9 cellular contexts compared by ENCODE assay signal in the genomic region with DNA sequence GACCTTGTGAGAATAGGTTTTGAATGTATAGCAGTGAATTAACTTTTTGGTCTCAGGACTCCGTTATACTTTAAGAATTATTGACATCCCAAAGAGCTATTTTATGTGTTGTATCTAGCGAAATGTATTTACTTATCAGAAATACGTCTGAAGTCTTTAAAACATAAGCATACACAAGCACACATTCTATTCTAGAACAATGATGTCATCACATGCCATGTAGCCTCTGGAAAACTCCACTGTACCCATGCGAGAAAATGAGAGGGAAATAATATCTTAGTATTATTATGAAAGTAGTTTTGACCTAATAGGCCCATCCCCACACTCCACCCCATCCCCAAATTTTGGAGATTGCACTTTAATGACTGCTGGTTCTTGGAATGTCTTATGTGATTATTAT. TPM values are rescaled to one million over a fixed set of nuclear protein-coding genes. Genes with fewer than 3 reads are reported as not detected.
DNase-seq lines count a peak whose midpoint lies in the region; ATAC-seq and TF ChIP-seq lines count a peak whose summit lies in the region.
"Had no signal": no experiment of that assay in that cellular context is flagged by ENCODE, and none has a peak within 500 bp of the region (broad histone marks: within the 10 kb centered on the region; RNA-seq: fewer than 3 reads in every experiment).

No MANE protein-coding gene starts in this region.

- H3K27me3 Mint-ChIP-seq in activated B cell treated with CpG ODN at 0.5 μM for 24 hours, result no peaks in the 10 kb centered on the region

- no peaks in the 10 kb centered on the region for H4K20me1 ChIP-seq in HCT116 (ENCODE audit: insufficient read depth)

- no peak for TF ChIP-seq CTCF in HCT116 (IDR thresholded peaks at IDR 0.05 in 2 of 3, conservative IDR thresholded peaks at IDR 0.05 in 1 of 3; ENCODE audit: borderline replicate concordance in 1 of 3, insufficient read depth in 1 of 3, low read depth in 2 of 3, low read length in 2 of 3)
- no peak for TF ChIP-seq CTCF in activated B cell treated with CpG ODN at 0.5 μM for 24 hours (IDR thresholded peaks at IDR 0.05)
- no peak for TF ChIP-seq CTCF in gastroesophageal sphincter (IDR thresholded peaks at IDR 0.05)

- peak overlapping the region; percentile 96 to 97 for H3K4me3 ChIP-seq in HCT116 (replicated peaks in 1 of 2; ENCODE audit: low read depth in 1 of 2, low read length in 2 of 2)
- H3K4me3 ChIP-seq in gastroesophageal sphincter, result peak overlapping the region; percentile 75 to 80
- peak overlapping the region; percentile 85 for H3K4me3 ChIP-seq in skeletal muscle satellite cell (ENCODE audit: low read length)

- no peaks in the 10 kb centered on the region for H3K9me3 Mint-ChIP-seq in activated B cell treated with CpG ODN at 0.5 μM for 24 hours

- intact Hi-C loops in HCT116 (cut with micrococcal nuclease) (no loop called here), activated B cell treated with CpG ODN at 0.5 μM for 24 hours (cut with micrococcal nuclease) (loop anchor here (10.0 kb wide), 2 partner anchors 403 to 1243 kb away; partner anchors contain the start of gene MNS1)

- peak overlapping the region; percentile 97; the same call in 1 of the 2 replicates for H3K9ac ChIP-seq in HCT116 (ENCODE audit: low read length)
- peak overlapping the region; percentile 94 for H3K9ac ChIP-seq in skeletal muscle satellite cell (ENCODE audit: low read depth, low read length)

- no peaks in the 10 kb centered on the region; the same call in 1 of the 2 replicates for H3K9me2 ChIP-seq in HCT116 (ENCODE audit: insufficient read depth)

- H3K4me1 Mint-ChIP-seq in activated B cell treated with CpG ODN at 0.5 μM for 24 hours, result peaks cover 36% of the 10 kb centered on the region

- no peak for TF ChIP-seq EP300 in gastroesophageal sphincter (IDR thresholded peaks at IDR 0.05)

- POLR2A ChIA-PET in HCT116 (lab: Charles Lee) (interaction anchor here (0.6 kb wide), 1 partner anchor 16 kb away, joined by 3 read pairs; no protein-coding TSS in a partner anchor), activated B cell treated with CpG ODN at 0.5 μM for 24 hours (lab: Charles Lee) (interaction anchor here (2.3 kb wide), 1 partner anchor 143 kb away, joined by 12 read pairs; no protein-coding TSS in a partner anchor)

- peaks cover 59% of the 10 kb centered on the region for H3K79me2 ChIP-seq in HCT116 (ENCODE audit: insufficient read depth, low read length)

- peaks cover 46% of the 10 kb centered on the region for H3K36me3 Mint-ChIP-seq in activated B cell treated with CpG ODN at 0.5 μM for 24 hours (ENCODE audit: low read depth)

- no peak for TF ChIP-seq RAD21 in HCT116 (IDR thresholded peaks at IDR 0.05; ENCODE audit: low read depth)

- no peaks in the 10 kb centered on the region for H3K9me3 ChIP-seq in HCT116 (ENCODE audit: control insufficient read depth in 1 of 2, insufficient read depth in 1 of 2, low read depth in 1 of 2, low read length in 2 of 2)
- no peaks in the 10 kb centered on the region for H3K9me3 ChIP-seq in gastroesophageal sphincter
- H3K9me3 ChIP-seq in skeletal muscle satellite cell (replicated peaks; ENCODE audit: low read length), result no peaks in the 10 kb centered on the region

- H3K27me3 ChIP-seq in HCT116 (ENCODE audit: insufficient read depth, low read length) (no peaks in the 10 kb centered on the region), gastroesophageal sphincter (no peaks in the 10 kb centered on the region), skeletal muscle satellite cell (ENCODE audit: control insufficient read depth, insufficient read depth, low read length) (no peaks in the 10 kb centered on the region)

- CTCF ChIA-PET in HCT116 (lab: Charles Lee) (no interaction called here), activated B cell treated with CpG ODN at 0.5 μM for 24 hours (lab: Charles Lee) (interaction anchor here (0.7 to 2.4 kb wide), 3 partner anchors 16 to 149 kb away, joined by 3 to 7 read pairs (median 5); no protein-coding TSS in a partner anchor)

- H3K27ac ChIP-seq in HCT116 (ENCODE audit: low read depth, low read length) (no peak overlapping the region), gastroesophageal sphincter (peak overlapping the region in 3 of 4 donors; percentile 84 to 97 (median 94))

- RAD21 ChIA-PET in HCT116 (lab: Charles Lee; ENCODE audit: low non-redundant PET in 1 of 2, low total read pairs in 2 of 2, uncharacterized antibody in 2 of 2, unreplicated experiment in 2 of 2), result no interaction called here

- ATAC-seq in HCT116 (no peak), activated B cell treated with CpG ODN at 0.5 μM for 24 hours (ENCODE audit: low read depth) (no peak), gastroesophageal sphincter (no peak), GM21526 (IDR thresholded peaks at IDR 0.05; ENCODE audit: low FRiP score, unreplicated experiment) (no peak)

- H3K36me3 ChIP-seq in HCT116 (ENCODE audit: control insufficient read depth in 1 of 2, insufficient read depth in 2 of 2, low read length in 2 of 2) (peaks cover 25 to 42% of the 10 kb centered on the region in 2 experiments; a peak in 3 of 4 replicates), gastroesophageal sphincter (peaks cover 8 to 41% of the 10 kb centered on the region in 2 donors), skeletal muscle satellite cell (ENCODE audit: insufficient read depth, low read length) (peaks cover 39% of the 10 kb centered on the region)

- peak overlapping the region; percentile 88 for H3K27ac Mint-ChIP-seq in activated B cell treated with CpG ODN at 0.5 μM for 24 hours

- H3K4me1 ChIP-seq in HCT116 (ENCODE audit: control insufficient read depth in 1 of 2, insufficient read depth in 2 of 2, low read length in 2 of 2) (peaks cover 5 to 16% of the 10 kb centered on the region in 2 experiments; a peak in 3 of 4 replicates), gastroesophageal sphincter (peaks cover 0 to 48% (median 14%) of the 10 kb centered on the region in 3 donors), skeletal muscle satellite cell (ENCODE audit: control insufficient read depth, insufficient read depth, low read length) (peaks cover 18% of the 10 kb centered on the region)

- BruUV-seq in HCT116 (replicated peaks; lab: Mats Ljungman, UMichigan), result no TSS peak

- H3K4me3 Mint-ChIP-seq in activated B cell treated with CpG ODN at 0.5 μM for 24 hours, result peak overlapping the region; percentile 87

- 36 to 50% methylated on average over 4 of the region's 4 CpGs for WGBS in gastroesophageal sphincter (ENCODE audit: low coverage in 1 of 2), 2 donors

- TF ChIP-seq POLR2A in HCT116 (IDR thresholded peaks at IDR 0.05; ENCODE audit: borderline replicate concordance, extremely low read depth, insufficient read depth, insufficient read length), result no peak
- TF ChIP-seq POLR2A in gastroesophageal sphincter (IDR thresholded peaks at IDR 0.05), result no peak

- H3K4me2 ChIP-seq in HCT116 (ENCODE audit: low read length), result peak overlapping the region; percentile 80
- peak overlapping the region; percentile 80 for H3K4me2 ChIP-seq in skeletal muscle satellite cell (ENCODE audit: low read length)

- H2AFZ ChIP-seq in HCT116 (ENCODE audit: low read depth, low read length, poor library complexity, severe bottlenecking), result no peak overlapping the region

- no peak for DNase-seq in HCT116 (ENCODE audit: low read depth, low spot score)
- DNase-seq in activated B cell treated with CpG ODN at 0.5 μM for 24 hours, result no peak
- no peak for DNase-seq in H4 (ENCODE audit: low spot score)
- no peak for DNase-seq in SHP77 treated with DMSO at 0.1 percent for 48 hours (lab: John Stamatoyannopoulos, UW)
- DNase-seq in amniotic stem cell (lab: John Stamatoyannopoulos, UW), result no peak
- DNase-seq: NCI-H226 had no signal

TF ChIP-seq in HCT116, 20 proteins besides CTCF, POLR2A, EP300 and RAD21:
- TF ChIP-seq CEBPB (IDR thresholded peaks at IDR 0.05; ENCODE audit: low read depth), result no peak
- TF ChIP-seq TCF7L2 (IDR thresholded peaks at IDR 0.05; ENCODE audit: borderline replicate concordance, extremely low read depth, insufficient read depth, insufficient read length), result no peak
- TF ChIP-seq ZNF274 (IDR thresholded peaks at IDR 0.05; ENCODE audit: low read depth, low read length), result no peak
- TF ChIP-seq POLR2AphosphoS5 (IDR thresholded peaks at IDR 0.05; ENCODE audit: low read depth, low read length), result no peak
- TF ChIP-seq FOSL1 (IDR thresholded peaks at IDR 0.05; ENCODE audit: low read depth), result no peak
- no peak for TF ChIP-seq CBX3 (IDR thresholded peaks at IDR 0.05; ENCODE audit: low read depth)
- TF ChIP-seq SRF (IDR thresholded peaks at IDR 0.05; ENCODE audit: low read depth), result no peak
- no peak for TF ChIP-seq MAX (IDR thresholded peaks at IDR 0.05)
- no peak for TF ChIP-seq EZH2 (IDR thresholded peaks at IDR 0.05)
- no peak for TF ChIP-seq SIN3A (IDR thresholded peaks at IDR 0.05; ENCODE audit: low read depth)
- TF ChIP-seq EZH2phosphoT487 (IDR thresholded peaks at IDR 0.05; ENCODE audit: borderline replicate concordance), result no peak
- TF ChIP-seq EGR1 (IDR thresholded peaks at IDR 0.05; ENCODE audit: low read depth), result no peak
- TF ChIP-seq SP1 (IDR thresholded peaks at IDR 0.05; ENCODE audit: low read depth), result no peak
- TF ChIP-seq, protein P1, sequence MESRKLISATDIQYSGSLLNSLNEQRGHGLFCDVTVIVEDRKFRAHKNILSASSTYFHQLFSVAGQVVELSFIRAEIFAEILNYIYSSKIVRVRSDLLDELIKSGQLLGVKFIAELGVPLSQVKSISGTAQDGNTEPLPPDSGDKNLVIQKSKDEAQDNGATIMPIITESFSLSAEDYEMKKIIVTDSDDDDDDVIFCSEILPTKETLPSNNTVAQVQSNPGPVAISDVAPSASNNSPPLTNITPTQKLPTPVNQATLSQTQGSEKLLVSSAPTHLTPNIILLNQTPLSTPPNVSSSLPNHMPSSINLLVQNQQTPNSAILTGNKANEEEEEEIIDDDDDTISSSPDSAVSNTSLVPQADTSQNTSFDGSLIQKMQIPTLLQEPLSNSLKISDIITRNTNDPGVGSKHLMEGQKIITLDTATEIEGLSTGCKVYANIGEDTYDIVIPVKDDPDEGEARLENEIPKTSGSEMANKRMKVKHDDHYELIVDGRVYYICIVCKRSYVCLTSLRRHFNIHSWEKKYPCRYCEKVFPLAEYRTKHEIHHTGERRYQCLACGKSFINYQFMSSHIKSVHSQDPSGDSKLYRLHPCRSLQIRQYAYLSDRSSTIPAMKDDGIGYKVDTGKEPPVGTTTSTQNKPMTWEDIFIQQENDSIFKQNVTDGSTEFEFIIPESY (IDR thresholded peaks at IDR 0.05; ENCODE audit: extremely low read depth, insufficient replicate concordance, low read length), result no peak
- no peak for TF ChIP-seq ELF1 (IDR thresholded peaks at IDR 0.05; ENCODE audit: borderline replicate concordance, low read depth)

RNA-seq across cellular contexts. Expression of gene POLR2M, which starts 1.5 kb away (rescaled TPM):
- 86.2 TPM for total RNA-seq in HCT116 (2021; ENCODE audit: unreplicated experiment)
- polyA plus RNA-seq in HCT116 (2012), result 62.4 and 86.6 TPM in 2 replicates
- total RNA-seq in activated B cell treated with CpG ODN at 0.5 μM for 24 hours, result 53.8 and 65.2 TPM in 2 replicates
- total RNA-seq in gastroesophageal sphincter, result 10 to 100 TPM; 47.3 to 80.5 (median 59.0) TPM
- 125 and 206 TPM in 2 replicates for total RNA-seq in skeletal muscle satellite cell (2012; rRNA removed)
- total RNA-seq in H4 (2014; rRNA removed; shearing (Covaris generic)), result 35.3 and 42.5 TPM in 2 replicates
